1 cellular context compared by ENCODE assay signal in the genomic region with DNA sequence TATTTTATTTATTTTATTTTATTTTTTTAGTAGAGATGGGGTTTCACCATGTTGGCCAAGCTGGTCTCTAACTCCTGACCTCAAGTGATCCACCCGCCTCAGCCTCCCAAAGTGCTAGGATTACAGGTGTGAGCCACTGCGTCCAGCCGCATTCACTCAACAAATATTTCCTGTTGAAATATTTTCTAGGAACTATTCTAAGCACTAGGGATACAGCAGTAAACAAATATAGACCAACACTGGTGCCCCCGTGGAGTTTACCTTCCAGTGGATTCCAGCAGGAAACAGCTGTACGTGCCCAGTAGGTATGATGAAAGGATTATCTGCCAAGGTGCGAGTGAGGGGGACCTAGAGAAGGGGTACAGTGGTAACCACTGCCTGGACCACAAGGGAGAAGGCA.
TF ChIP-seq lines count a peak whose summit lies in the region.
"Not testable (repeated sequence)": the region's sequence is repeated elsewhere in the genome, so short reads cannot be mapped to it uniquely, and the experiment has no call there.

No MANE protein-coding gene starts in this region.

TF ChIP-seq in HepG2, 621 proteins besides CTCF, POLR2A, EP300 and RAD21:
- TF ChIP-seq ZNF3 (CRISPR knock-in tag; IDR thresholded peaks at IDR 0.05) (peak; percentile 80), SKI (IDR thresholded peaks at IDR 0.05; ENCODE audit: partially characterized antibody) (peak; percentile 10), ETV5 (CRISPR knock-in tag; IDR thresholded peaks at IDR 0.05; ENCODE audit: borderline replicate concordance) (peak; percentile 39; the same call in 1 of the 2 replicates), GATAD2A (CRISPR knock-in tag; IDR thresholded peaks at IDR 0.05) (peak; percentile 45; the same call in 1 of the 2 replicates), RARA (CRISPR knock-in tag; IDR thresholded peaks at IDR 0.05) (peak; percentile 73), TFAP4 (IDR thresholded peaks at IDR 0.05; ENCODE audit: borderline replicate concordance, low read depth) (peak; percentile 67), FOXP4 (CRISPR knock-in tag; IDR thresholded peaks at IDR 0.05) (0 out of 2 replicates have a peak, but pooled peaks have one; percentile 28), BCL6 (CRISPR knock-in tag; IDR thresholded peaks at IDR 0.05) (peak; percentile 81), FOXP1 (CRISPR knock-in tag; IDR thresholded peaks at IDR 0.05) (peak; percentile 61; the same call in 1 of the 2 replicates), PAXIP1 (CRISPR knock-in tag; conservative IDR thresholded peaks at IDR 0.05) (peak; percentile 31), ZBTB3 (CRISPR knock-in tag; IDR thresholded peaks at IDR 0.05; ENCODE audit: borderline replicate concordance, low read depth) (peak; percentile 79; the same call in 1 of the 2 replicates), ZBTB4 (CRISPR knock-in tag; IDR thresholded peaks at IDR 0.05; ENCODE audit: borderline replicate concordance) (0 out of 2 replicates have a peak, but pooled peaks have one; percentile 38)
- TF ChIP-seq, protein P1, sequence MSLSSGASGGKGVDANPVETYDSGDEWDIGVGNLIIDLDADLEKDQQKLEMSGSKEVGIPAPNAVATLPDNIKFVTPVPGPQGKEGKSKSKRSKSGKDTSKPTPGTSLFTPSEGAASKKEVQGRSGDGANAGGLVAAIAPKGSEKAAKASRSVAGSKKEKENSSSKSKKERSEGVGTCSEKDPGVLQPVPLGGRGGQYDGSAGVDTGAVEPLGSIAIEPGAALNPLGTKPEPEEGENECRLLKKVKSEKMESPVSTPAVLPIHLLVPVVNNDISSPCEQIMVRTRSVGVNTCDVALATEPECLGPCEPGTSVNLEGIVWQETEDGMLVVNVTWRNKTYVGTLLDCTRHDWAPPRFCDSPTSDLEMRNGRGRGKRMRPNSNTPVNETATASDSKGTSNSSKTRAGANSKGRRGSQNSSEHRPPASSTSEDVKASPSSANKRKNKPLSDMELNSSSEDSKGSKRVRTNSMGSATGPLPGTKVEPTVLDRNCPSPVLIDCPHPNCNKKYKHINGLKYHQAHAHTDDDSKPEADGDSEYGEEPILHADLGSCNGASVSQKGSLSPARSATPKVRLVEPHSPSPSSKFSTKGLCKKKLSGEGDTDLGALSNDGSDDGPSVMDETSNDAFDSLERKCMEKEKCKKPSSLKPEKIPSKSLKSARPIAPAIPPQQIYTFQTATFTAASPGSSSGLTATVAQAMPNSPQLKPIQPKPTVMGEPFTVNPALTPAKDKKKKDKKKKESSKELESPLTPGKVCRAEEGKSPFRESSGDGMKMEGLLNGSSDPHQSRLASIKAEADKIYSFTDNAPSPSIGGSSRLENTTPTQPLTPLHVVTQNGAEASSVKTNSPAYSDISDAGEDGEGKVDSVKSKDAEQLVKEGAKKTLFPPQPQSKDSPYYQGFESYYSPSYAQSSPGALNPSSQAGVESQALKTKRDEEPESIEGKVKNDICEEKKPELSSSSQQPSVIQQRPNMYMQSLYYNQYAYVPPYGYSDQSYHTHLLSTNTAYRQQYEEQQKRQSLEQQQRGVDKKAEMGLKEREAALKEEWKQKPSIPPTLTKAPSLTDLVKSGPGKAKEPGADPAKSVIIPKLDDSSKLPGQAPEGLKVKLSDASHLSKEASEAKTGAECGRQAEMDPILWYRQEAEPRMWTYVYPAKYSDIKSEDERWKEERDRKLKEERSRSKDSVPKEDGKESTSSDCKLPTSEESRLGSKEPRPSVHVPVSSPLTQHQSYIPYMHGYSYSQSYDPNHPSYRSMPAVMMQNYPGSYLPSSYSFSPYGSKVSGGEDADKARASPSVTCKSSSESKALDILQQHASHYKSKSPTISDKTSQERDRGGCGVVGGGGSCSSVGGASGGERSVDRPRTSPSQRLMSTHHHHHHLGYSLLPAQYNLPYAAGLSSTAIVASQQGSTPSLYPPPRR (CRISPR knock-in tag; IDR thresholded peaks at IDR 0.05; ENCODE audit: borderline replicate concordance) = 0 out of 2 replicates have a peak, but pooled peaks have one; percentile 16
- TF ChIP-seq, protein P2, sequence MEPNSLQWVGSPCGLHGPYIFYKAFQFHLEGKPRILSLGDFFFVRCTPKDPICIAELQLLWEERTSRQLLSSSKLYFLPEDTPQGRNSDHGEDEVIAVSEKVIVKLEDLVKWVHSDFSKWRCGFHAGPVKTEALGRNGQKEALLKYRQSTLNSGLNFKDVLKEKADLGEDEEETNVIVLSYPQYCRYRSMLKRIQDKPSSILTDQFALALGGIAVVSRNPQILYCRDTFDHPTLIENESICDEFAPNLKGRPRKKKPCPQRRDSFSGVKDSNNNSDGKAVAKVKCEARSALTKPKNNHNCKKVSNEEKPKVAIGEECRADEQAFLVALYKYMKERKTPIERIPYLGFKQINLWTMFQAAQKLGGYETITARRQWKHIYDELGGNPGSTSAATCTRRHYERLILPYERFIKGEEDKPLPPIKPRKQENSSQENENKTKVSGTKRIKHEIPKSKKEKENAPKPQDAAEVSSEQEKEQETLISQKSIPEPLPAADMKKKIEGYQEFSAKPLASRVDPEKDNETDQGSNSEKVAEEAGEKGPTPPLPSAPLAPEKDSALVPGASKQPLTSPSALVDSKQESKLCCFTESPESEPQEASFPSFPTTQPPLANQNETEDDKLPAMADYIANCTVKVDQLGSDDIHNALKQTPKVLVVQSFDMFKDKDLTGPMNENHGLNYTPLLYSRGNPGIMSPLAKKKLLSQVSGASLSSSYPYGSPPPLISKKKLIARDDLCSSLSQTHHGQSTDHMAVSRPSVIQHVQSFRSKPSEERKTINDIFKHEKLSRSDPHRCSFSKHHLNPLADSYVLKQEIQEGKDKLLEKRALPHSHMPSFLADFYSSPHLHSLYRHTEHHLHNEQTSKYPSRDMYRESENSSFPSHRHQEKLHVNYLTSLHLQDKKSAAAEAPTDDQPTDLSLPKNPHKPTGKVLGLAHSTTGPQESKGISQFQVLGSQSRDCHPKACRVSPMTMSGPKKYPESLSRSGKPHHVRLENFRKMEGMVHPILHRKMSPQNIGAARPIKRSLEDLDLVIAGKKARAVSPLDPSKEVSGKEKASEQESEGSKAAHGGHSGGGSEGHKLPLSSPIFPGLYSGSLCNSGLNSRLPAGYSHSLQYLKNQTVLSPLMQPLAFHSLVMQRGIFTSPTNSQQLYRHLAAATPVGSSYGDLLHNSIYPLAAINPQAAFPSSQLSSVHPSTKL (CRISPR knock-in tag; IDR thresholded peaks at IDR 0.05) = peak; percentile 34; the same call in 1 of the 2 replicates
- TF ChIP-seq FOXP1 (IDR thresholded peaks at IDR 0.05) = not testable (repeated sequence)
TF ChIP-seq in HepG2: peak in this region for 14; not testable (repeated sequence) for 607.
